14 cellular contexts compared by ENCODE assay signal in genomic region chr15:64690008-64690407, GRCh38.
A peak's percentile ranks its signal among the peaks of the same experiment; 100 is the strongest.
DNase-seq lines count a peak whose midpoint lies in the region; ATAC-seq and TF ChIP-seq lines count a peak whose summit lies in the region.
"Had no signal": no experiment of that assay in that cellular context is flagged by ENCODE, and none has a peak within 500 bp of the region (broad histone marks: within the 10 kb centered on the region; RNA-seq: fewer than 3 reads in every experiment).

No MANE protein-coding gene starts in this region.

- H3K4me3 ChIP-seq in cardiac muscle cell: no peak overlapping the region
- H3K4me3 ChIP-seq in naive thymus-derived CD4-positive, alpha-beta T cell (ENCODE audit: low read length): no peak overlapping the region
- no peak overlapping the region for H3K4me3 ChIP-seq in thymus (ENCODE audit: low read length)
- H3K4me3 ChIP-seq: upper lobe of right lung had no signal

- no peaks in the 10 kb centered on the region for H3K27me3 Mint-ChIP-seq in chondrocyte (ENCODE audit: low read depth)
- no peaks in the 10 kb centered on the region for H3K27me3 Mint-ChIP-seq in naive thymus-derived CD4-positive, alpha-beta T cell

- 98% methylated on average over 3 of the region's 3 CpGs for WGBS in thymus

- H3K36me3 Mint-ChIP-seq in chondrocyte (ENCODE audit: low read depth): peaks cover 15% of the 10 kb centered on the region
- peaks cover 3 to 21% (median 12%) of the 10 kb centered on the region in 5 donors for H3K36me3 Mint-ChIP-seq in naive thymus-derived CD4-positive, alpha-beta T cell

- POLR2A ChIA-PET in naive thymus-derived CD4-positive, alpha-beta T cell (lab: Charles Lee): no interaction called here

- H3K36me3 ChIP-seq in cardiac muscle cell (peaks cover 43% of the 10 kb centered on the region), thymus (ENCODE audit: control insufficient read depth, insufficient read depth) (peaks cover 62% of the 10 kb centered on the region)
- peaks cover 10 to 70% (median 11%) of the 10 kb centered on the region in 3 experiments for H3K36me3 ChIP-seq in naive thymus-derived CD4-positive, alpha-beta T cell (ENCODE audit: control insufficient read depth in 2 of 3, insufficient read depth in 3 of 3, low read length in 3 of 3)

- no peaks in the 10 kb centered on the region for H3K9me3 Mint-ChIP-seq in chondrocyte (ENCODE audit: low read depth)
- peaks cover 0 to 2% (median 0%) of the 10 kb centered on the region in 11 donors for H3K9me3 Mint-ChIP-seq in naive thymus-derived CD4-positive, alpha-beta T cell

- CTCF ChIA-PET in naive thymus-derived CD4-positive, alpha-beta T cell (lab: Charles Lee): interaction anchor here (0.7 to 15.8 kb wide), 4 partner anchors 11 to 39 kb away, joined by 3 to 211 read pairs (median 6); no protein-coding TSS in a partner anchor

- H3K9me3 ChIP-seq in cardiac muscle cell (ENCODE audit: low read depth): no peaks in the 10 kb centered on the region
- H3K9me3 ChIP-seq in naive thymus-derived CD4-positive, alpha-beta T cell (ENCODE audit: control insufficient read depth in 2 of 3, low read length in 3 of 3): no peaks in the 10 kb centered on the region
- no peaks in the 10 kb centered on the region for H3K9me3 ChIP-seq in thymus (ENCODE audit: control insufficient read depth)
- H3K9me3 ChIP-seq: upper lobe of right lung had no signal

- intact Hi-C loops in left cardiac atrium (cut with DNase I): no loop called here
- intact Hi-C loops in naive thymus-derived CD4-positive, alpha-beta T cell (cut with micrococcal nuclease): no loop called here

- H3K4me3 Mint-ChIP-seq in chondrocyte (ENCODE audit: unreplicated experiment): no peak overlapping the region
- peak overlapping the region in 1 of 10 donors; percentile 6 for H3K4me3 Mint-ChIP-seq in naive thymus-derived CD4-positive, alpha-beta T cell

- peaks cover 21% of the 10 kb centered on the region for H3K4me1 ChIP-seq in cardiac muscle cell (ENCODE audit: low read depth)
- no peaks in the 10 kb centered on the region for H3K4me1 ChIP-seq in naive thymus-derived CD4-positive, alpha-beta T cell (ENCODE audit: control insufficient read depth in 2 of 2, insufficient read depth in 2 of 2, low read length in 2 of 2)
- H3K4me1 ChIP-seq in thymus (ENCODE audit: control insufficient read depth, insufficient read depth, low read length): no peaks in the 10 kb centered on the region

- peak overlapping the region; percentile 36 for H3K27ac Mint-ChIP-seq in chondrocyte (ENCODE audit: unreplicated experiment)
- peak overlapping the region in 6 of 9 donors; percentile 48 to 85 (median 59) for H3K27ac Mint-ChIP-seq in naive thymus-derived CD4-positive, alpha-beta T cell

- H3K27ac ChIP-seq in cardiac muscle cell (peak overlapping the region; percentile 31), thymus (ENCODE audit: low read depth) (peak overlapping the region; percentile 2)
- no peak overlapping the region for H3K27ac ChIP-seq in naive thymus-derived CD4-positive, alpha-beta T cell (ENCODE audit: low read depth, low read length)
- H3K27ac ChIP-seq: upper lobe of right lung had no signal

- no peak for TF ChIP-seq CTCF in cardiac muscle cell (IDR thresholded peaks at IDR 0.05; ENCODE audit: low read depth, low read length)
- TF ChIP-seq CTCF in chondrocyte (IDR thresholded peaks at IDR 0.05): no peak

- H3K27me3 ChIP-seq in cardiac muscle cell (no peaks in the 10 kb centered on the region), thymus (ENCODE audit: control insufficient read depth, insufficient read depth) (no peaks in the 10 kb centered on the region)
- H3K27me3 ChIP-seq in naive thymus-derived CD4-positive, alpha-beta T cell (ENCODE audit: control insufficient read depth in 2 of 2, insufficient read depth in 2 of 2, low read length in 2 of 2): no peaks in the 10 kb centered on the region
- H3K27me3 ChIP-seq: upper lobe of right lung had no signal

- no peak for ATAC-seq in left cardiac atrium
- ATAC-seq in naive thymus-derived CD4-positive, alpha-beta T cell: no peak
- ATAC-seq: PC-3, upper lobe of right lung had no signal

- H3K4me1 Mint-ChIP-seq in chondrocyte (ENCODE audit: low read depth): peaks cover 14% of the 10 kb centered on the region
- peaks cover 6 to 24% (median 18%) of the 10 kb centered on the region in 7 donors for H3K4me1 Mint-ChIP-seq in naive thymus-derived CD4-positive, alpha-beta T cell

- DNase-seq in cardiac muscle cell (ENCODE audit: low read depth in 1 of 2, low spot score in 1 of 2): no peak
- DNase-seq in left cardiac atrium: no peak
- no peak for DNase-seq in chondrocyte (ENCODE audit: low spot score)
- no peak for DNase-seq in naive thymus-derived CD4-positive, alpha-beta T cell
- DNase-seq in stimulated activated CD4-positive, alpha-beta T cell treated with anti-CD3 and anti-CD28 coated beads, Interleukin-2, amount 100 ng/mL, for 24 hours: no peak
- no peak for DNase-seq in effector CD8-positive, alpha-beta T cell (lab: John Stamatoyannopoulos, UW)
- no peak for DNase-seq in activated gamma-delta T cell treated with Interleukin-2 at 50 U/mL for 16 hours
- DNase-seq: Calu3; NCI-H1694; NCI-H510A treated with DMSO at 0.1 percent for 48 hours; PC-3; stimulated activated CD4-positive, alpha-beta T cell treated with anti-CD3 and anti-CD28 coated beads, Interleukin-1b, Interleukin-23, amount 100 ng/mL, for 48 hours; upper lobe of right lung had no signal
